ENCODE assay signal across 1 cellular context in the genomic region with DNA sequence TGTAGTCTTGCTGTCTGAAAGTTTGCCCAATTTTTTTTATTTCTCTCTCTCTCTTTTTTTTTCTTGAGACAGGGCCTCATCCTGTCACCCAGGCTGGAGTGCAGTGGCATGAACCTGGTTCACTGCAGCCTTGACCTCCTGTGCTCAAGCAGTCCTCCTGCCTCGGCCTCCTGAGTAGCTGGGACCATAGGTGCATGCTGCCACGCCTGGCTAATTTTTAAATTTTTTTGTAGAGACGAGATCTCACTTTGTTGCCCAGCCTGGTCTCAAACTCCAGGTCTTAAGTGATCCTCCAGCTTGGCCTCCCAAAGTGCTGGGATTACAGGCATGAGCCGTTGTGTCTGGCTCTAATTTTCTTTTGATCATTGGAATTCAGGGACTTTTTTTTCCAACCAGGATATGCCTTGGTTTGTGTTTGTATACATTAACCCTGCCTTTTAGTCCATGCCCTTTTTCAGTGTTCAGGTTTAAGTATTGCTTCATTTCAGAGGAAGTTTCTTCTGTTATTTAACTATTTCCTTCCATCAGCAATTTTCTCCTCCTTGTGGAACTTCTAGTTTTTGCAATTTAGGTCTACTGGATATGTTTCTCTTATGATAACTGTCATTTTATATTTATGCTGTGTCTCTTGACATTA.
TF ChIP-seq lines count a peak whose summit lies in the region.

No MANE protein-coding gene starts in this region.

TF ChIP-seq in IMR-90, 13 proteins besides CTCF, POLR2A, EP300 and RAD21:
- peak; percentile 54; the same call in 1 of the 2 replicates for TF ChIP-seq CEBPB (IDR thresholded peaks at IDR 0.05; ENCODE audit: low read depth, low read length)
- TF ChIP-seq MAZ (IDR thresholded peaks at IDR 0.05; ENCODE audit: borderline replicate concordance, low read depth, low read length): no peak
- no peak for TF ChIP-seq NFE2L2 (IDR thresholded peaks at IDR 0.05; ENCODE audit: low read depth, low read length)
- peak; percentile 77 for TF ChIP-seq MAFK (IDR thresholded peaks at IDR 0.05; ENCODE audit: low read depth, low read length)
- TF ChIP-seq, protein P1, sequence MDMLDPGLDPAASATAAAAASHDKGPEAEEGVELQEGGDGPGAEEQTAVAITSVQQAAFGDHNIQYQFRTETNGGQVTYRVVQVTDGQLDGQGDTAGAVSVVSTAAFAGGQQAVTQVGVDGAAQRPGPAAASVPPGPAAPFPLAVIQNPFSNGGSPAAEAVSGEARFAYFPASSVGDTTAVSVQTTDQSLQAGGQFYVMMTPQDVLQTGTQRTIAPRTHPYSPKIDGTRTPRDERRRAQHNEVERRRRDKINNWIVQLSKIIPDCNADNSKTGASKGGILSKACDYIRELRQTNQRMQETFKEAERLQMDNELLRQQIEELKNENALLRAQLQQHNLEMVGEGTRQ (IDR thresholded peaks at IDR 0.05; ENCODE audit: low read depth, low read length): no peak
- TF ChIP-seq RFX5 (IDR thresholded peaks at IDR 0.05; ENCODE audit: low read depth, low read length): no peak
